Comparison of ENCODE assay signal across 20 cellular contexts in genomic region chr22:26394787-26395186, GRCh38. TPM values are rescaled to one million over a fixed set of nuclear protein-coding genes. Genes with fewer than 3 reads are reported as not detected.
DNase-seq lines count a peak whose midpoint lies in the region; ATAC-seq lines count a peak whose summit lies in the region.
"Had no signal": no experiment of that assay in that cellular context is flagged by ENCODE, and none has a peak within 500 bp of the region (broad histone marks: within the 10 kb centered on the region; RNA-seq: fewer than 3 reads in every experiment).

No MANE protein-coding gene starts in this region.

- peaks cover 8% of the 10 kb centered on the region for H3K27me3 Mint-ChIP-seq in activated T-helper 1 cell treated with anti-CD3 and anti-CD28 coated beads, Interleukin-12 subunit alpha, Interleukin-12 subunit beta, Interleukin-2, Interleukin-4 antibody, amounts not matched to agents 30 ng/mL and 10 ng/mL and 1 ng/mL, durations not matched to agents 14 hours and 24 hours and 36 hours (ENCODE audit: insufficient read depth)

- DNase-seq in NCI-H1092 treated with DMSO at 0.1 percent for 48 hours (lab: John Stamatoyannopoulos, UW) (peak; percentile 26), NCI-H2227 (lab: John Stamatoyannopoulos, UW; ENCODE audit: unreplicated experiment) (peak; percentile 40), pulmonary artery endothelial cell (ENCODE audit: low read depth, low spot score) (peak; percentile 15), HT-29 (ENCODE audit: low spot score) (no peak)
- no peak for DNase-seq in activated T-helper 1 cell treated with anti-CD3 and anti-CD28 coated beads, Interleukin-12 subunit alpha, Interleukin-12 subunit beta, Interleukin-2, Interleukin-4 antibody, amounts not matched to agents 30 ng/mL and 10 ng/mL and 1 ng/mL, durations not matched to agents 14 hours and 24 hours and 36 hours (ENCODE audit: low spot score)
- DNase-seq: activated T-cell treated with anti-CD3 and anti-CD28 coated beads, Interleukin-2, amount 50 U/mL, for 72 hours; CD8-positive, alpha-beta T cell; islet precursor cell; mammary epithelial cell; NCI-H524; PC-3; SIG-M5; sigmoid colon; T-helper 2 cell; thyroid gland had no signal

- H3K27ac Mint-ChIP-seq in activated T-helper 1 cell treated with anti-CD3 and anti-CD28 coated beads, Interleukin-12 subunit alpha, Interleukin-12 subunit beta, Interleukin-2, Interleukin-4 antibody, amounts not matched to agents 30 ng/mL and 10 ng/mL and 1 ng/mL, durations not matched to agents 14 hours and 24 hours and 36 hours = no peak overlapping the region
- H3K27ac Mint-ChIP-seq: activated naive CD8-positive, alpha-beta T cell; activated T-cell treated with anti-CD3 and anti-CD28 coated beads, Interleukin-2, amount 50 U/mL, for 72 hours; CD8-positive, alpha-beta T cell; stimulated activated memory B cell treated with anti-CD40 and anti-IgM and Interleukin-4, amounts not matched to agents 10 μg/mL and 1 μg/mL and 100 μg/mL, for 72 hours had no signal

- H3K4me1 ChIP-seq in ectodermal cell (ENCODE audit: control insufficient read depth, insufficient read depth, low read length) = peaks cover 18% of the 10 kb centered on the region
- H3K4me1 ChIP-seq: parathyroid adenoma, sigmoid colon, thyroid gland had no signal

- H3K27ac ChIP-seq in ectodermal cell (ENCODE audit: insufficient read depth, low read depth, low read length, poor library complexity, severe bottlenecking) = peak overlapping the region; percentile 79
- H3K27ac ChIP-seq: parathyroid adenoma, sigmoid colon, thyroid gland had no signal

- intact Hi-C loops in activated T-helper 1 cell treated with anti-CD3 and anti-CD28 coated beads, Interleukin-12 subunit alpha, Interleukin-12 subunit beta, Interleukin-2, Interleukin-4 antibody, amounts not matched to agents 30 ng/mL and 10 ng/mL and 1 ng/mL, durations not matched to agents 14 hours and 24 hours and 36 hours (cut with micrococcal nuclease) = no loop called here

- H3K36me3 ChIP-seq in ectodermal cell (ENCODE audit: control insufficient read depth, insufficient read depth, low read length) = no peaks in the 10 kb centered on the region
- H3K36me3 ChIP-seq: sigmoid colon, thyroid gland had no signal

- H3K27me3 ChIP-seq in ectodermal cell (ENCODE audit: control insufficient read depth, insufficient read depth, low read length, poor library complexity, severe bottlenecking) = no peaks in the 10 kb centered on the region
- H3K27me3 ChIP-seq: sigmoid colon, thyroid gland had no signal

- H3K4me3 ChIP-seq in ectodermal cell (ENCODE audit: insufficient read depth, low read depth, low read length) = no peak overlapping the region
- H3K4me3 ChIP-seq: sigmoid colon, thyroid gland had no signal

- no peaks in the 10 kb centered on the region for H3K36me3 Mint-ChIP-seq in activated T-helper 1 cell treated with anti-CD3 and anti-CD28 coated beads, Interleukin-12 subunit alpha, Interleukin-12 subunit beta, Interleukin-2, Interleukin-4 antibody, amounts not matched to agents 30 ng/mL and 10 ng/mL and 1 ng/mL, durations not matched to agents 14 hours and 24 hours and 36 hours (ENCODE audit: low read depth)
- H3K36me3 Mint-ChIP-seq: activated naive CD8-positive, alpha-beta T cell; CD8-positive, alpha-beta T cell; stimulated activated memory B cell treated with anti-CD40 and anti-IgM and Interleukin-4, amounts not matched to agents 10 μg/mL and 1 μg/mL and 100 μg/mL, for 72 hours had no signal

- no peaks in the 10 kb centered on the region for H3K9me3 ChIP-seq in ectodermal cell (ENCODE audit: control insufficient read depth, low read length)
- H3K9me3 ChIP-seq: sigmoid colon, thyroid gland had no signal

- H3K9me3 Mint-ChIP-seq in activated T-helper 1 cell treated with anti-CD3 and anti-CD28 coated beads, Interleukin-12 subunit alpha, Interleukin-12 subunit beta, Interleukin-2, Interleukin-4 antibody, amounts not matched to agents 30 ng/mL and 10 ng/mL and 1 ng/mL, durations not matched to agents 14 hours and 24 hours and 36 hours = no peaks in the 10 kb centered on the region
- H3K9me3 Mint-ChIP-seq: activated T-cell treated with anti-CD3 and anti-CD28 coated beads, Interleukin-2, amount 50 U/mL, for 72 hours; CD8-positive, alpha-beta T cell; stimulated activated memory B cell treated with anti-CD40 and anti-IgM and Interleukin-4, amounts not matched to agents 10 μg/mL and 1 μg/mL and 100 μg/mL, for 72 hours had no signal

- WGBS in ectodermal cell, 2 experiments = 0% methylated on average over 1 of the region's 1 CpG

- ATAC-seq in HG03469 (IDR thresholded peaks at IDR 0.05; ENCODE audit: unreplicated experiment) = no peak
- ATAC-seq: activated T-cell treated with anti-CD3 and anti-CD28 coated beads, Interleukin-2, amount 50 U/mL, for 72 hours; CD8-positive, alpha-beta T cell; PC-3; stimulated activated memory B cell treated with anti-CD40 and anti-IgM and Interleukin-4, amounts not matched to agents 10 μg/mL and 1 μg/mL and 100 μg/mL, for 72 hours had no signal

- peaks cover 6% of the 10 kb centered on the region for H3K4me1 Mint-ChIP-seq in activated T-helper 1 cell treated with anti-CD3 and anti-CD28 coated beads, Interleukin-12 subunit alpha, Interleukin-12 subunit beta, Interleukin-2, Interleukin-4 antibody, amounts not matched to agents 30 ng/mL and 10 ng/mL and 1 ng/mL, durations not matched to agents 14 hours and 24 hours and 36 hours (ENCODE audit: low read depth)
- H3K4me1 Mint-ChIP-seq: stimulated activated memory B cell treated with anti-CD40 and anti-IgM and Interleukin-4, amounts not matched to agents 10 μg/mL and 1 μg/mL and 100 μg/mL, for 72 hours had no signal

- no peak overlapping the region for H3K4me3 Mint-ChIP-seq in activated T-helper 1 cell treated with anti-CD3 and anti-CD28 coated beads, Interleukin-12 subunit alpha, Interleukin-12 subunit beta, Interleukin-2, Interleukin-4 antibody, amounts not matched to agents 30 ng/mL and 10 ng/mL and 1 ng/mL, durations not matched to agents 14 hours and 24 hours and 36 hours
- H3K4me3 Mint-ChIP-seq: activated naive CD8-positive, alpha-beta T cell; activated T-cell treated with anti-CD3 and anti-CD28 coated beads, Interleukin-2, amount 50 U/mL, for 72 hours; CD8-positive, alpha-beta T cell; stimulated activated memory B cell treated with anti-CD40 and anti-IgM and Interleukin-4, amounts not matched to agents 10 μg/mL and 1 μg/mL and 100 μg/mL, for 72 hours had no signal

RNA-seq across cellular contexts. Expression of gene ASPHD2, which starts 34.3 kb away (rescaled TPM):
- 9.5 TPM for polyA plus RNA-seq in ectodermal cell (2013, experiment 1 of 4)
- polyA plus RNA-seq in ectodermal cell (2013, experiment 2 of 4) = 9.7 TPM
- 7.3 TPM for polyA plus RNA-seq in ectodermal cell (2013, experiment 3 of 4)
- polyA plus RNA-seq in ectodermal cell (2013, experiment 4 of 4) = 8.1 TPM
- 7.5 and 8.2 TPM in 2 replicates for total RNA-seq in pulmonary artery endothelial cell
- total RNA-seq in activated T-helper 1 cell treated with anti-CD3 and anti-CD28 coated beads, Interleukin-12 subunit alpha, Interleukin-12 subunit beta, Interleukin-2, Interleukin-4 antibody, amounts not matched to agents 30 ng/mL and 10 ng/mL and 1 ng/mL, durations not matched to agents 14 hours and 24 hours and 36 hours = 23.4 and 23.5 TPM in 2 replicates
- 0.16 and 0.20 TPM in 2 replicates for total RNA-seq in HT-29 (2014; rRNA removed; shearing (Covaris generic))

Comparison
In these comparisons a context has a peak if more than half of its experiments do, and no peak if none do; other contexts are left out.
1. DNase-seq: peak in NCI-H1092 treated with DMSO at 0.1 percent for 48 hours (single experiment), NCI-H2227 (single experiment) and pulmonary artery endothelial cell (single experiment); none in activated T-helper 1 cell treated with anti-CD3 and anti-CD28 coated beads, Interleukin-12 subunit alpha, Interleukin-12 subunit beta, Interleukin-2, Interleukin-4 antibody, amounts not matched to agents 30 ng/mL and 10 ng/mL and 1 ng/mL, durations not matched to agents 14 hours and 24 hours and 36 hours (single experiment) and HT-29 (single experiment).